In the genomic region with DNA sequence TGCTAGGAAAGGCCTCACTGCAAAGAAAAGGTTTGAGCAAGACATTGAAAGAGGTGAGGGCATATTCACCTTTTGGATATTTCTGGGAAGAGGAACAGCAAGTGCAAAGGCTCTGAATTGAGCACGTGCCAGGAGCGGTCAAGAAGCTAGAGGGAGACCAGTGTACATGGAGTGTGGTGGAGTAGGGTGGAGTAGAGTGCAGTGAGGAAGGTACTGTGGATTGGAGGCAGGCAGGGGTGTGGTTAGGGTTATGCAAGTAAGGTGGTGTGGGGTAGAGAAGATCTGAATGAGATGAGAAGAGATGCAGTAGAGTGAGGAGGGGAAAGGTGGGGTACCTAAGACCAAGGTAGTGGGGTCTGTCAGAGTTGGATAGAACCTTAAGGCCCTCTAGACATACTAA, we compare ENCODE assay signal across 21 cellular contexts.
"Had no signal": no experiment of that assay in that cellular context is flagged by ENCODE, and none has a peak within 500 bp of the region (broad histone marks: within the 10 kb centered on the region; RNA-seq: fewer than 3 reads in every experiment).

No MANE protein-coding gene starts in this region.

- H3K4me3 ChIP-seq: coronary artery, dorsolateral prefrontal cortex, esophagus muscularis mucosa, gastroesophageal sphincter, heart left ventricle, hepatocyte, left lung, lower lobe of right lung had no signal

- H3K4me2 ChIP-seq: hepatocyte had no signal

- H3K4me1 ChIP-seq: esophagus muscularis mucosa, foreskin keratinocyte, gastroesophageal sphincter, left lung, lower lobe of right lung had no signal

- H3K27me3 ChIP-seq: dorsolateral prefrontal cortex, esophagus muscularis mucosa, gastroesophageal sphincter, heart left ventricle, hepatocyte, left lung had no signal

- H3K9me3 Mint-ChIP-seq: immature natural killer cell had no signal

- H3K27ac Mint-ChIP-seq: immature natural killer cell; mesothelial cell of epicardium; naive thymus-derived CD4-positive, alpha-beta T cell had no signal

- H3K4me1 Mint-ChIP-seq: immature natural killer cell had no signal

- ATAC-seq: foreskin keratinocyte; gastroesophageal sphincter; heart left ventricle; left lung; left ventricle myocardium superior; lower lobe of right lung; naive thymus-derived CD4-positive, alpha-beta T cell had no signal

- H3K36me3 ChIP-seq: heart left ventricle, left lung, lower lobe of right lung had no signal

- H3K27ac ChIP-seq: coronary artery, dorsolateral prefrontal cortex, esophagus muscularis mucosa, foreskin keratinocyte, gastroesophageal sphincter, heart left ventricle, hepatocyte, left lung, lower lobe of right lung had no signal

- H3K9me3 ChIP-seq: gastroesophageal sphincter, left lung, lower lobe of right lung had no signal

- H3K79me2 ChIP-seq: hepatocyte had no signal

- H3K4me3 Mint-ChIP-seq: immature natural killer cell; mesothelial cell of epicardium; naive thymus-derived CD4-positive, alpha-beta T cell had no signal

- H2AFZ ChIP-seq: hepatocyte had no signal

- DNase-seq: dermis blood vessel endothelial cell; dorsolateral prefrontal cortex; effector CD4-positive, alpha-beta T cell; effector memory CD4-positive, alpha-beta T cell; foreskin keratinocyte; heart left ventricle; hypothalamus; immature natural killer cell; islet precursor cell; kidney; kidney glomerular epithelial cell; left lung; left ventricle myocardium superior; lower lobe of right lung; mesenchymal stem cell; naive thymus-derived CD4-positive, alpha-beta T cell had no signal
